ENCODE assay signal across 8 cellular contexts in genomic region chr1:226723640-226724532, GRCh38. TPM values are rescaled to one million over a fixed set of nuclear protein-coding genes. Genes with fewer than 3 reads are reported as not detected.
DNase-seq lines count a peak whose midpoint lies in the region; ATAC-seq, FAIRE-seq and TF ChIP-seq lines count a peak whose summit lies in the region.

No MANE protein-coding gene starts in this region.

- 45% methylated on average over 13 of the region's 13 CpGs; no CpG with 5 or more reads in 1 of the 2 experiments for WGBS in H1 (ENCODE audit: extremely low coverage in 1 of 2, insufficient coverage in 1 of 2, insufficient read length in 1 of 2, insufficient replicate concordance in 2 of 2, low coverage in 1 of 2, low lambda C conversion rate in 2 of 2, missing lambda C conversion rate in 1 of 2), 2 experiments

- H3K36me3 ChIP-seq in CD4-positive, CD25-positive, alpha-beta regulatory T cell (ENCODE audit: control insufficient read depth, insufficient read depth, low read length): peaks cover 55% of the 10 kb centered on the region
- H3K36me3 ChIP-seq in OCI-LY3 (replicated peaks; ENCODE audit: low read depth, low read length) (peaks cover 22% of the 10 kb centered on the region), H1 (ENCODE audit: control insufficient read depth in 2 of 4, insufficient read depth in 4 of 4, low read length in 3 of 4) (no peaks in the 10 kb centered on the region)

- TF ChIP-seq RAD21 in H1 (IDR thresholded peaks at IDR 0.05 in 1 of 2, conservative IDR thresholded peaks at IDR 0.05 in 1 of 2; ENCODE audit: low read depth in 2 of 2, low read length in 2 of 2): no peak

- H3K4ac ChIP-seq in H1 (replicated peaks; ENCODE audit: insufficient read length, low read depth, low read length): no peak overlapping the region

- peak overlapping the region; percentile 92 for H3K4me3 ChIP-seq in CD4-positive, CD25-positive, alpha-beta regulatory T cell (ENCODE audit: low read depth, low read length)
- H3K4me3 ChIP-seq in OCI-LY3 (ENCODE audit: low read length) (peak overlapping the region; percentile 39), H1 (ENCODE audit: extremely low read depth in 1 of 4, insufficient read depth in 2 of 4, low read depth in 3 of 4, low read length in 4 of 4) (peak overlapping the region in 1 of 4 experiments; percentile 4; a peak in 1 of 8 replicates)

- H3K23ac ChIP-seq in H1 (ENCODE audit: insufficient read length): no peak overlapping the region

- peaks cover 94% of the 10 kb centered on the region for H3K4me1 ChIP-seq in CD4-positive, CD25-positive, alpha-beta regulatory T cell (ENCODE audit: control insufficient read depth, insufficient read depth, low read length, poor library complexity, severe bottlenecking)
- H3K4me1 ChIP-seq in OCI-LY3 (ENCODE audit: low read length) (peaks cover 43% of the 10 kb centered on the region), H1 (replicated peaks in 1 of 4; ENCODE audit: control insufficient read depth in 3 of 4, insufficient read depth in 4 of 4, low read length in 3 of 4) (peaks cover 16 to 23% (median 20%) of the 10 kb centered on the region in 4 experiments)

- peaks cover 32% of the 10 kb centered on the region for H3K79me2 ChIP-seq in OCI-LY3 (ENCODE audit: low read length)
- H3K79me2 ChIP-seq in H1 (ENCODE audit: control insufficient read depth in 1 of 2, insufficient read depth in 2 of 2, low read length in 2 of 2): no peaks in the 10 kb centered on the region

- no peak overlapping the region for H2BK120ac ChIP-seq in H1 (replicated peaks; ENCODE audit: low read depth, low read length)

- peaks cover 0 to 2% (median 0%) of the 10 kb centered on the region in 7 donors for H3K9me3 Mint-ChIP-seq in CD4-positive, CD25-positive, alpha-beta regulatory T cell

- no peaks in the 10 kb centered on the region for H3K27me3 ChIP-seq in CD4-positive, CD25-positive, alpha-beta regulatory T cell (ENCODE audit: control insufficient read depth, insufficient read depth, low read length)
- H3K27me3 ChIP-seq in OCI-LY3 (ENCODE audit: low read depth, low read length): no peaks in the 10 kb centered on the region
- no peaks in the 10 kb centered on the region; a peak in 1 of 7 replicates for H3K27me3 ChIP-seq in H1 (replicated peaks in 1 of 4; ENCODE audit: control insufficient read depth in 3 of 4, extremely low read depth in 1 of 4, insufficient read depth in 3 of 4, low read length in 3 of 4)

- TF ChIP-seq EP300 in H1 (IDR thresholded peaks at IDR 0.05; ENCODE audit: borderline replicate concordance in 1 of 2, low read depth in 2 of 2, low read length in 2 of 2): no peak

- H3K79me1 ChIP-seq in H1 (ENCODE audit: low read depth, low read length): no peaks in the 10 kb centered on the region; the same call in 1 of the 2 replicates

- H3K27ac Mint-ChIP-seq in CD4-positive, CD25-positive, alpha-beta regulatory T cell: peak overlapping the region; percentile 80 to 99 (median 83)

- H4K91ac ChIP-seq in H1 (replicated peaks; ENCODE audit: insufficient read length, low read length): peak overlapping the region; percentile 84

- H2BK5ac ChIP-seq in H1 (ENCODE audit: low read depth, low read length): peak overlapping the region; percentile 89; the same call in 1 of the 2 replicates

- DNase-seq in CD4-positive, CD25-positive, alpha-beta regulatory T cell: no peak
- no peak for DNase-seq in H1 (ENCODE audit: low read depth in 1 of 2, low spot score in 2 of 2)
- DNase-seq in omental fat pad (ENCODE audit: low spot score): no peak
- DNase-seq in AML-193 (lab: John Stamatoyannopoulos, UW): no peak
- no peak for DNase-seq in HuH-7.5 (ENCODE audit: low spot score)

- FAIRE-seq in H1 (lab: Jason Lieb, UNC): peak; percentile 84

- no peaks in the 10 kb centered on the region; the same call in none of the 2 replicates for H3K23me2 ChIP-seq in H1 (ENCODE audit: low read depth, low read length)

- peak overlapping the region; percentile 75; the same call in 1 of the 2 replicates for H2BK15ac ChIP-seq in H1 (ENCODE audit: low read length)

- no peak for TF ChIP-seq POLR2A in H1 (IDR thresholded peaks at IDR 0.05; ENCODE audit: control extremely low read depth in 1 of 2, low read depth in 2 of 2, low read length in 2 of 2)

- H2BK20ac ChIP-seq in H1 (ENCODE audit: low read length): peak overlapping the region; percentile 91

- no peaks in the 10 kb centered on the region for H3K27me3 Mint-ChIP-seq in CD4-positive, CD25-positive, alpha-beta regulatory T cell

- no peak overlapping the region for H4K8ac ChIP-seq in H1 (ENCODE audit: extremely low read depth, insufficient read depth, low read length)

- no peak for ATAC-seq in CD4-positive, CD25-positive, alpha-beta regulatory T cell (ENCODE audit: low read depth in 2 of 2)
- ATAC-seq in HG03175 (IDR thresholded peaks at IDR 0.05; ENCODE audit: unreplicated experiment) (peak; percentile 4), omental fat pad (ENCODE audit: low FRiP score) (peak; percentile 16), GM21717 (IDR thresholded peaks at IDR 0.05; ENCODE audit: unreplicated experiment) (no peak)

- H3K27ac ChIP-seq in CD4-positive, CD25-positive, alpha-beta regulatory T cell (ENCODE audit: insufficient read depth, low read length, poor library complexity, severe bottlenecking): peak overlapping the region; percentile 79
- H3K27ac ChIP-seq in OCI-LY3 (ENCODE audit: low read length) (peak overlapping the region; percentile 31; the same call in 1 of the 2 replicates), H1 (ENCODE audit: low read depth, low read length) (no peak overlapping the region)

- no peak overlapping the region for H3K14ac ChIP-seq in H1 (ENCODE audit: insufficient read length)

- CTCF ChIA-PET in H1 (lab: Charles Lee; ENCODE audit: partially characterized antibody): interaction anchor here (1.2 to 2.1 kb wide), 8 partner anchors 10 to 90 kb away, joined by 3 to 11 read pairs (median 4); partner anchors contain the start of gene ITPKB

- H3K4me1 Mint-ChIP-seq in CD4-positive, CD25-positive, alpha-beta regulatory T cell: peaks cover 58 to 96% (median 78%) of the 10 kb centered on the region in 4 donors

- peak overlapping the region; percentile 90 to 100 (median 94) for H3K4me3 Mint-ChIP-seq in CD4-positive, CD25-positive, alpha-beta regulatory T cell

- H2AK5ac ChIP-seq in H1 (ENCODE audit: low read depth, low read length): peak overlapping the region; percentile 67; the same call in 1 of the 2 replicates

- H3K36me3 Mint-ChIP-seq in CD4-positive, CD25-positive, alpha-beta regulatory T cell: peaks cover 54% of the 10 kb centered on the region

- no peak overlapping the region for H3K56ac ChIP-seq in H1 (replicated peaks; ENCODE audit: insufficient read length, low read depth, low read length)

- peaks cover 46% of the 10 kb centered on the region for H4K20me1 ChIP-seq in OCI-LY3 (ENCODE audit: insufficient read depth, low read length)
- no peaks in the 10 kb centered on the region for H4K20me1 ChIP-seq in H1 (replicated peaks in 1 of 2; ENCODE audit: control insufficient read depth in 1 of 2, insufficient read depth in 2 of 2, low read length in 2 of 2)

- H2AFZ ChIP-seq in OCI-LY3 (ENCODE audit: low read depth, low read length) (no peak overlapping the region), H1 (ENCODE audit: low read length) (0 out of 2 replicates have a peak overlapping the region, but pooled peaks have one; percentile 4)

- peak overlapping the region; percentile 89 for H3K18ac ChIP-seq in H1 (ENCODE audit: extremely low read depth, low read length)

- H3K4me2 ChIP-seq in OCI-LY3 (ENCODE audit: low read length) (peak overlapping the region; percentile 79), H1 (ENCODE audit: insufficient read depth in 1 of 2, low read depth in 2 of 2, low read length in 2 of 2) (peak overlapping the region; percentile 47 to 87)

- H2BK12ac ChIP-seq in H1 (ENCODE audit: low read depth, low read length): peak overlapping the region; percentile 96

- POLR2A ChIA-PET in H1 (lab: Charles Lee; ENCODE audit: partially characterized antibody): interaction anchor here (0.8 to 1.3 kb wide), 3 partner anchors 10 to 56 kb away, joined by 3 to 4 read pairs (median 3); no protein-coding TSS in a partner anchor

- TF ChIP-seq CTCF in OCI-LY3 (IDR thresholded peaks at IDR 0.05; ENCODE audit: low read depth, low read length): no peak
- TF ChIP-seq CTCF in H1 (IDR thresholded peaks at IDR 0.05; ENCODE audit: control extremely low read depth in 1 of 3, insufficient read depth in 1 of 3, low read depth in 1 of 3, low read length in 3 of 3): no peak
- TF ChIP-seq CTCF in omental fat pad (IDR thresholded peaks at IDR 0.05): no peak

- H3K9ac ChIP-seq in OCI-LY3 (ENCODE audit: low read length): no peak overlapping the region
- 0 out of 7 replicates have a peak overlapping the region, but pooled peaks of 1 of the 4 experiments have one; percentile 34 for H3K9ac ChIP-seq in H1 (replicated peaks in 1 of 4; ENCODE audit: extremely low read depth in 1 of 4, low read depth in 3 of 4, low read length in 3 of 4)

- peak overlapping the region; percentile 7 for H4K5ac ChIP-seq in H1 (ENCODE audit: insufficient read length, low read depth, low read length)

- H3K9me3 ChIP-seq in CD4-positive, CD25-positive, alpha-beta regulatory T cell (ENCODE audit: control insufficient read depth in 2 of 2, low read length in 2 of 2): no peaks in the 10 kb centered on the region
- no peaks in the 10 kb centered on the region for H3K9me3 ChIP-seq in OCI-LY3 (ENCODE audit: insufficient read depth, low read length)
- no peaks in the 10 kb centered on the region for H3K9me3 ChIP-seq in H1 (ENCODE audit: insufficient read depth in 2 of 2, low read depth in 1 of 2, low read length in 1 of 2)

TF ChIP-seq in H1, 55 proteins besides CTCF, POLR2A, EP300 and RAD21 (continues in another document):
- no peak for TF ChIP-seq ASH2L (IDR thresholded peaks at IDR 0.05; ENCODE audit: low read length)
- no peak for TF ChIP-seq SIRT6 (IDR thresholded peaks at IDR 0.05; ENCODE audit: low read length)

RNA-seq across cellular contexts. Expression of gene ITPKB, which starts 15.2 kb away (rescaled TPM):
- total RNA-seq in CD4-positive, CD25-positive, alpha-beta regulatory T cell: 216 TPM
- 10 to 100 TPM; 38.5 to 60.2 (median 44.8) TPM for polyA plus RNA-seq in CD4-positive, CD25-positive, alpha-beta regulatory T cell
- 4.2 and 4.8 TPM in 2 replicates for total RNA-seq in H1 (2021; fragmentation: NEBNext Ultra II Directional; extraction: Animal tissue kit (Norgen Biotek cat#: 25700))
- polyA plus RNA-seq in H1 (2011; rRNA removed): 1.7 and 2.0 TPM in 2 replicates
- polyA plus RNA-seq in H1 (2011; cell fraction: cytosol; rRNA removed): 1.9 TPM
- polyA plus RNA-seq in H1 (2011; cell fraction: nucleus; rRNA removed): 3.6 TPM
- 3.0 to 3.4 TPM (median 3.2 TPM) in 4 replicates for polyA plus RNA-seq in H1 (2012, experiment 1 of 2)
- polyA plus RNA-seq in H1 (2012, experiment 2 of 2): 3.4 TPM
- 2.3 TPM for polyA plus RNA-seq in H1 (2013, experiment 1 of 2)
- polyA plus RNA-seq in H1 (2013, experiment 2 of 2): 2.4 TPM
- 3.7 and 4.3 TPM in 2 replicates for polyA minus RNA-seq in H1 (2011; rRNA and poly(A)+ RNA removed)
- 4.2 TPM for polyA minus RNA-seq in H1 (2011; cell fraction: cytosol; rRNA and poly(A)+ RNA removed)
- 6.3 TPM for polyA minus RNA-seq in H1 (2011; cell fraction: nucleus; rRNA and poly(A)+ RNA removed)
- total RNA-seq in omental fat pad: 10 to 100 TPM; 22.2 to 68.6 (median 31.5) TPM

Comparison
In these comparisons a context has a peak if more than half of its experiments do, and no peak if none do; other contexts are left out.
1. ATAC-seq: peak in HG03175 (single experiment) and omental fat pad (single experiment); none in CD4-positive, CD25-positive, alpha-beta regulatory T cell (0 of 2) and GM21717 (single experiment).